1 cellular context compared by ENCODE assay signal in the genomic region with DNA sequence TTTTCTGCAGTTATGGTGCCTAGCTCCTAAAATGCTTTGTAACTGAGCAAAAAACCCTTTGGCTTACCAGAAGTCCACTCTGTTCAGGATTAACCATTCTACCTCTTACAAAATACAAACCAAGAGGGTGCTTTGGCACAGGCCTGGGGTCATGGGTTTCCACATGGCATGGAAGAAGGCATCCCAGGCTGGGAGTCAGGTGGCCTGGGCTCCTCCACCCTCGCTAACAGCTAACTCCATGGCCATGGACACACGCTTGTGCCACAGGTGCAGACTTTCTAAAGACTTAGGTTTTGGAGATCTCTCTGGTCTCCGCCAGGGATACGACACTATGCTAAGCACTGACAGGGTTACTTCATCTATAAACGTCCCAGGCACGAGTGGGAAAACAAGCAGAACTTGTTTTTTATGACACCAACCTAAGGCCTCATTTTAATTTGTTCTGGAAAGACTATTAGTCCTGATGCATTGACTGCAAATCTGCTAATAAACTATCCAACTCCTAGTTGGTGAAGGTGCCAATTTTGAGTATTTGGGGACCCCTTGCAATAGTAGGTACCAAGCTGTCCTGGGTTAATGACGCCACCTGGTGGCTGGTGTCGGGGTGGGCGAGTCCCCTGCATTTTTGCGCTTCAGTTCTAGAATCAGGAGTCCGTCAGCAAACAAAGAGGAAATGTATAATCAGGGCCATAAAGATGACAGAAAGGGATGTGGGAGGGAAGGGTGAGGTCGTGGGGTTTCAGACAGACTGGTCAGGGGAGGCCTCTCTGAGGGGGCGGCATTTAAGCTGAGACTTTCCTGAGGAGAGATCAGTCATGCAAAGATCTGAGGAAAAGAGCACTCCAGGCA.
TF ChIP-seq lines count a peak whose summit lies in the region.

No MANE protein-coding gene starts in this region.

TF ChIP-seq in GM23338, 12 proteins besides CTCF, POLR2A, EP300 and RAD21 (continued from another document):
- TF ChIP-seq, protein P1, sequence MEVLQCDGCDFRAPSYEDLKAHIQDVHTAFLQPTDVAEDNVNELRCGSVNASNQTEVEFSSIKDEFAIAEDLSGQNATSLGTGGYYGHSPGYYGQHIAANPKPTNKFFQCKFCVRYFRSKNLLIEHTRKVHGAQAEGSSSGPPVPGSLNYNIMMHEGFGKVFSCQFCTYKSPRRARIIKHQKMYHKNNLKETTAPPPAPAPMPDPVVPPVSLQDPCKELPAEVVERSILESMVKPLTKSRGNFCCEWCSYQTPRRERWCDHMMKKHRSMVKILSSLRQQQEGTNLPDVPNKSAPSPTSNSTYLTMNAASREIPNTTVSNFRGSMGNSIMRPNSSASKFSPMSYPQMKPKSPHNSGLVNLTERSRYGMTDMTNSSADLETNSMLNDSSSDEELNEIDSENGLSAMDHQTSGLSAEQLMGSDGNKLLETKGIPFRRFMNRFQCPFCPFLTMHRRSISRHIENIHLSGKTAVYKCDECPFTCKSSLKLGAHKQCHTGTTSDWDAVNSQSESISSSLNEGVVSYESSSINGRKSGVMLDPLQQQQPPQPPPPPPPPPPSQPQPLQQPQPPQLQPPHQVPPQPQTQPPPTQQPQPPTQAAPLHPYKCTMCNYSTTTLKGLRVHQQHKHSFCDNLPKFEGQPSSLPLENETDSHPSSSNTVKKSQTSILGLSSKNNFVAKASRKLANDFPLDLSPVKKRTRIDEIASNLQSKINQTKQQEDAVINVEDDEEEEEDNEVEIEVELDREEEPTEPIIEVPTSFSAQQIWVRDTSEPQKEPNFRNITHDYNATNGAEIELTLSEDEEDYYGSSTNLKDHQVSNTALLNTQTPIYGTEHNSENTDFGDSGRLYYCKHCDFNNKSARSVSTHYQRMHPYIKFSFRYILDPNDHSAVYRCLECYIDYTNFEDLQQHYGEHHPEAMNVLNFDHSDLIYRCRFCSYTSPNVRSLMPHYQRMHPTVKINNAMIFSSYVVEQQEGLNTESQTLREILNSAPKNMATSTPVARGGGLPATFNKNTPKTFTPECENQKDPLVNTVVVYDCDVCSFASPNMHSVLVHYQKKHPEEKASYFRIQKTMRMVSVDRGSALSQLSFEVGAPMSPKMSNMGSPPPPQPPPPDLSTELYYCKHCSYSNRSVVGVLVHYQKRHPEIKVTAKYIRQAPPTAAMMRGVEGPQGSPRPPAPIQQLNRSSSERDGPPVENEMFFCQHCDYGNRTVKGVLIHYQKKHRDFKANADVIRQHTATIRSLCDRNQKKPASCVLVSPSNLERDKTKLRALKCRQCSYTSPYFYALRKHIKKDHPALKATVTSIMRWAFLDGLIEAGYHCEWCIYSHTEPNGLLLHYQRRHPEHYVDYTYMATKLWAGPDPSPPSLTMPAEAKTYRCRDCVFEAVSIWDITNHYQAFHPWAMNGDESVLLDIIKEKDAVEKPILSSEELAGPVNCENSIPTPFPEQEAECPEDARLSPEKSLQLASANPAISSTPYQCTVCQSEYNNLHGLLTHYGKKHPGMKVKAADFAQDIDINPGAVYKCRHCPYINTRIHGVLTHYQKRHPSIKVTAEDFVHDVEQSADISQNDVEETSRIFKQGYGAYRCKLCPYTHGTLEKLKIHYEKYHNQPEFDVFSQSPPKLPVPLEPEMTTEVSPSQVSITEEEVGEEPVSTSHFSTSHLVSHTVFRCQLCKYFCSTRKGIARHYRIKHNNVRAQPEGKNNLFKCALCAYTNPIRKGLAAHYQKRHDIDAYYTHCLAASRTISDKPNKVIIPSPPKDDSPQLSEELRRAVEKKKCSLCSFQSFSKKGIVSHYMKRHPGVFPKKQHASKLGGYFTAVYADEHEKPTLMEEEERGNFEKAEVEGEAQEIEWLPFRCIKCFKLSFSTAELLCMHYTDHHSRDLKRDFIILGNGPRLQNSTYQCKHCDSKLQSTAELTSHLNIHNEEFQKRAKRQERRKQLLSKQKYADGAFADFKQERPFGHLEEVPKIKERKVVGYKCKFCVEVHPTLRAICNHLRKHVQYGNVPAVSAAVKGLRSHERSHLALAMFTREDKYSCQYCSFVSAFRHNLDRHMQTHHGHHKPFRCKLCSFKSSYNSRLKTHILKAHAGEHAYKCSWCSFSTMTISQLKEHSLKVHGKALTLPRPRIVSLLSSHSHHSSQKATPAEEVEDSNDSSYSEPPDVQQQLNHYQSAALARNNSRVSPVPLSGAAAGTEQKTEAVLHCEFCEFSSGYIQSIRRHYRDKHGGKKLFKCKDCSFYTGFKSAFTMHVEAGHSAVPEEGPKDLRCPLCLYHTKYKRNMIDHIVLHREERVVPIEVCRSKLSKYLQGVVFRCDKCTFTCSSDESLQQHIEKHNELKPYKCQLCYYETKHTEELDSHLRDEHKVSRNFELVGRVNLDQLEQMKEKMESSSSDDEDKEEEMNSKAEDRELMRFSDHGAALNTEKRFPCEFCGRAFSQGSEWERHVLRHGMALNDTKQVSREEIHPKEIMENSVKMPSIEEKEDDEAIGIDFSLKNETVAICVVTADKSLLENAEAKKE (CRISPR knock-in tag; IDR thresholded peaks at IDR 0.05) = no peak
- TF ChIP-seq, protein P2, sequence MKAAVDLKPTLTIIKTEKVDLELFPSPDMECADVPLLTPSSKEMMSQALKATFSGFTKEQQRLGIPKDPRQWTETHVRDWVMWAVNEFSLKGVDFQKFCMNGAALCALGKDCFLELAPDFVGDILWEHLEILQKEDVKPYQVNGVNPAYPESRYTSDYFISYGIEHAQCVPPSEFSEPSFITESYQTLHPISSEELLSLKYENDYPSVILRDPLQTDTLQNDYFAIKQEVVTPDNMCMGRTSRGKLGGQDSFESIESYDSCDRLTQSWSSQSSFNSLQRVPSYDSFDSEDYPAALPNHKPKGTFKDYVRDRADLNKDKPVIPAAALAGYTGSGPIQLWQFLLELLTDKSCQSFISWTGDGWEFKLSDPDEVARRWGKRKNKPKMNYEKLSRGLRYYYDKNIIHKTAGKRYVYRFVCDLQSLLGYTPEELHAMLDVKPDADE (IDR thresholded peaks at IDR 0.05) = no peak
- TF ChIP-seq ZNF331 (CRISPR knock-in tag; IDR thresholded peaks at IDR 0.05; ENCODE audit: low read depth) (no peak), JUNB (IDR thresholded peaks at IDR 0.05; ENCODE audit: unreplicated experiment) (no peak), CREB1 (CRISPR knock-in tag; IDR thresholded peaks at IDR 0.05; ENCODE audit: low read depth) (no peak), EZH2 (IDR thresholded peaks at IDR 0.05; ENCODE audit: low read depth, unreplicated experiment) (no peak), EZH2phosphoT487 (IDR thresholded peaks at IDR 0.05; ENCODE audit: unreplicated experiment) (no peak)
